24 cellular contexts compared by ENCODE assay signal in the genomic region with DNA sequence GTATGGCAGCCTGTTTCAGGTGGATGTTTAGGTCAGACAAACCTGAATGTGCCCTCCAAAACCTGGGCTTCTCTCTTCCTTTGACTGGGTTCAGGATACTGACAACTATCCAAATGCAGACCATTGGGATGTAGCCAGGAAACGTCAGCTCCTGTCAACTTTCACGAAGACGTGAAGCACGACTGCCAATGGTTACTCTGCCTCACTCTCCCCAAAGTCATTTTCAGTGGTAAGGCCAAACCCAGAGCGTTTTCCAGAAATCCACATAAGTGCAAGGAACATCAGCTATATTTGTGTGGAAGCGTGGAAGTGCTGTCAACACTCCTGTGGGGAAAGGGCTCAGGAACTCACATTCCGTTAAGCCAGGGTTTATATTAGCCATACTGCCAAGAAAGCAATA. TPM values are rescaled to one million over a fixed set of nuclear protein-coding genes. Genes with fewer than 3 reads are reported as not detected.
DNase-seq lines count a peak whose midpoint lies in the region; ATAC-seq and TF ChIP-seq lines count a peak whose summit lies in the region.
"Had no signal": no experiment of that assay in that cellular context is flagged by ENCODE, and none has a peak within 500 bp of the region (broad histone marks: within the 10 kb centered on the region; RNA-seq: fewer than 3 reads in every experiment).

No MANE protein-coding gene starts in this region.

- BruUV-seq in MCF 10A (replicated peaks; lab: Mats Ljungman, UMichigan): no TSS peak

- no peak overlapping the region for H3K27ac Mint-ChIP-seq in MCF 10A (ENCODE audit: low read depth, unreplicated experiment)
- H3K27ac Mint-ChIP-seq: activated naive CD8-positive, alpha-beta T cell; activated T-helper 2 cell treated with anti-CD3 and anti-CD28 coated beads, Interferon-gamma antibody, Interleukin-2, Interleukin-4, amounts not matched to agents 10 μg/mL and 5 μg/mL and 100 μg/mL, durations not matched to agents 14 hours and 24 hours and 36 hours; T-helper 2 cell treated with Interferon-gamma antibody and Interleukin-4, amounts not matched to agents 5 μg/mL and 100 μg/mL, for 36 hours had no signal

- CTCF ChIA-PET in MCF 10A (lab: Yijun Ruan, JAX): no interaction called here

- H3K4me1 Mint-ChIP-seq in MCF 10A (ENCODE audit: insufficient read depth, unreplicated experiment): peaks cover 14% of the 10 kb centered on the region

- POLR2A ChIA-PET in MCF 10A (lab: Yijun Ruan, JAX): no interaction called here

- H3K4me3 ChIP-seq in breast epithelium (no peak overlapping the region), right atrium auricular region (no peak overlapping the region)

- DNase-seq in breast epithelium (ENCODE audit: low spot score in 2 of 2) (no peak), MCF 10A (ENCODE audit: unreplicated experiment) (no peak), right atrium auricular region (ENCODE audit: low spot score) (no peak), substantia nigra (lab: John Stamatoyannopoulos, UW) (peak in 1 of 49 donors; percentile 18), dedifferentiated amniotic fluid mesenchymal stem cell (ENCODE audit: extremely low spot score) (no peak)
- DNase-seq: activated CD4-positive, alpha-beta T cell treated with anti-CD3 and anti-CD28 coated beads, Interleukin-2, amount 50 U/mL, for 48 hours; activated CD8-positive, alpha-beta memory T cell treated with anti-CD3 and anti-CD28 coated beads, Interleukin-2, amount 50 U/mL, for 48 hours; dermis blood vessel endothelial cell; foreskin keratinocyte; islet precursor cell; KBM-7; NCI-H1436 treated with DMSO at 0.1 percent for 48 hours; NCI-H510A treated with DMSO at 0.1 percent for 48 hours; SK-N-SH; stimulated activated CD4-positive, alpha-beta T cell treated with anti-CD3 and anti-CD28 coated beads, Interleukin-4, amount 100 ng/mL, for 1 hour; stimulated activated naive CD4-positive, alpha-beta T cell had no signal

- intact Hi-C loops in breast epithelium (cut with DNase I; ENCODE audit: low total_unique reads): no loop called here
- intact Hi-C loops in MCF 10A (cut with micrococcal nuclease): no loop called here

- H3K9me3 Mint-ChIP-seq in MCF 10A (ENCODE audit: unreplicated experiment): no peaks in the 10 kb centered on the region
- H3K9me3 Mint-ChIP-seq: activated T-helper 2 cell treated with anti-CD3 and anti-CD28 coated beads, Interferon-gamma antibody, Interleukin-2, Interleukin-4, amounts not matched to agents 10 μg/mL and 5 μg/mL and 100 μg/mL, durations not matched to agents 14 hours and 24 hours and 36 hours; T-helper 2 cell treated with Interferon-gamma antibody and Interleukin-4, amounts not matched to agents 5 μg/mL and 100 μg/mL, for 36 hours had no signal

- no peak overlapping the region for H3K4me3 Mint-ChIP-seq in MCF 10A (ENCODE audit: unreplicated experiment)
- H3K4me3 Mint-ChIP-seq: activated naive CD8-positive, alpha-beta T cell; T-helper 2 cell treated with Interferon-gamma antibody and Interleukin-4, amounts not matched to agents 5 μg/mL and 100 μg/mL, for 36 hours had no signal

- H3K27me3 Mint-ChIP-seq in MCF 10A (ENCODE audit: insufficient read depth, unreplicated experiment): peaks cover 8% of the 10 kb centered on the region

- H3K27me3 ChIP-seq in breast epithelium (no peaks in the 10 kb centered on the region), right atrium auricular region (no peaks in the 10 kb centered on the region)
- H3K27me3 ChIP-seq: neutrophil had no signal

- H3K9me3 ChIP-seq in breast epithelium: no peaks in the 10 kb centered on the region
- H3K9me3 ChIP-seq in right atrium auricular region: no peaks in the 10 kb centered on the region
- H3K9me3 ChIP-seq: neutrophil, SK-N-SH had no signal

- no peaks in the 10 kb centered on the region for H3K36me3 Mint-ChIP-seq in MCF 10A (ENCODE audit: insufficient read depth, unreplicated experiment)
- H3K36me3 Mint-ChIP-seq: activated naive CD8-positive, alpha-beta T cell had no signal

- H3K4me1 ChIP-seq in breast epithelium (no peaks in the 10 kb centered on the region), right atrium auricular region (peaks cover 0 to 68% of the 10 kb centered on the region in 2 donors)
- H3K4me1 ChIP-seq: foreskin keratinocyte had no signal

- TF ChIP-seq POLR2A in breast epithelium (IDR thresholded peaks at IDR 0.05): no peak

- H3K27ac ChIP-seq in breast epithelium (peak overlapping the region; percentile 43 to 73), right atrium auricular region (peak overlapping the region; percentile 60 to 89), substantia nigra (ENCODE audit: low read depth, low read length, poor library complexity, severe bottlenecking) (peak overlapping the region; percentile 52)
- H3K27ac ChIP-seq: 22Rv1, foreskin keratinocyte, neutrophil had no signal

- TF ChIP-seq CTCF in breast epithelium (IDR thresholded peaks at IDR 0.05): no peak
- no peak for TF ChIP-seq CTCF in MCF 10A (IDR thresholded peaks at IDR 0.05; ENCODE audit: unreplicated experiment)
- no peak for TF ChIP-seq CTCF in right atrium auricular region (IDR thresholded peaks at IDR 0.05)

- ATAC-seq in GM21390 (IDR thresholded peaks at IDR 0.05; ENCODE audit: unreplicated experiment) (no peak), HG02973 (IDR thresholded peaks at IDR 0.05; ENCODE audit: unreplicated experiment) (no peak), GM21423 (IDR thresholded peaks at IDR 0.05; ENCODE audit: unreplicated experiment) (no peak)
- ATAC-seq: foreskin keratinocyte had no signal

- no peaks in the 10 kb centered on the region for H3K36me3 ChIP-seq in breast epithelium
- H3K36me3 ChIP-seq in right atrium auricular region: no peaks in the 10 kb centered on the region
- H3K36me3 ChIP-seq: neutrophil had no signal

RNA-seq across cellular contexts. Expression of gene RCAN2, which starts 20.1 kb away (rescaled TPM):
- 10 to 100 TPM in 1 of 3 donors, 1 to 10 TPM in 2; 2.9 to 14.9 (median 5.9) TPM for total RNA-seq in breast epithelium
- total RNA-seq in MCF 10A (2022): 0.09 TPM in 1 of 2 replicates, not detected in the other
- total RNA-seq in right atrium auricular region: 100 to 1,000 TPM in 1 of 2 donors, 10 to 100 TPM in 1; 96.5 to 210 TPM
- total RNA-seq: activated T-helper 2 cell treated with anti-CD3 and anti-CD28 coated beads, Interferon-gamma antibody, Interleukin-2, Interleukin-4, amounts not matched to agents 10 μg/mL and 5 μg/mL and 100 μg/mL, durations not matched to agents 14 hours and 24 hours and 36 hours; foreskin keratinocyte had no signal

Comparison
In these comparisons a context has a peak if more than half of its experiments do, and no peak if none do; other contexts are left out.
1. RNA of gene RCAN2, which starts 20.1 kb away (total RNA-seq): 96.5 to 210 TPM in right atrium auricular region; 2.9 to 14.9 TPM in breast epithelium and 0.09 TPM in MCF 10A; every median in the first group is over 4 times any median in the second.
2. Peak in every context shown above with its lines, with median percentiles within 50 percentile points of each other: H3K27ac ChIP-seq.